Comparison of ENCODE assay signal across 1 cellular context in the genomic region with DNA sequence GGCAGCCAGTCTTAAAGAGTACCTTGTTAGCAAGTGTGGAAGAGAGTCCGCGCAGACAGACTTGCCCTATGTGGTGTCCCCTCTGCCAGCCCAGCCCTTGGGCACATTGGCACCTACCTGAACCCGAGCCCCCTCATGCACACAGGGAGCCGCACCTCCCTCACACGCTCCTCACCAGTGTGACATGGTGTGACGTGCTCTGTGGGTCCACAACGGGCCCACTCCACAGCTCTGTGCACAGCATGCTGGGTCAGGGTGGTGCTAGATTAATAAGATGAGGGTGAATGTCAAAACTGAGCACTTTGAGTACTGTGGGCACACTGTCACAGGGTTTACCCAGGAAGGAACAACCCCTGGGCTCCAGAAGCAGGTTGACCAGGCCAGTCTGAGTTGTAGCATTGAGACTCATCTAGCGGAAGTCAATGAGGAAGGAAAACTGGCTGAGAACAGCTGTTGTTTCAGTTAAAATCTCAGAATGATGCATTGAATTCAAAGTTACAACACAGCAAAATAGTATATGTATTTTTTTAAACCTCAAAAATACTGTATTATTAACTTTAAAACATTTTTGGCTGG.
TF ChIP-seq lines count a peak whose summit lies in the region.

No MANE protein-coding gene starts in this region.

TF ChIP-seq in GM12878, 131 proteins besides CTCF, POLR2A, EP300 and RAD21:
- no peak for TF ChIP-seq ZNF24 (IDR thresholded peaks at IDR 0.05)
- TF ChIP-seq ZNF622 (IDR thresholded peaks at IDR 0.05), result no peak
TF ChIP-seq in GM12878: peak in this region for 0.
